In genomic region chr3:185942907-185943306, GRCh38 we compare ENCODE assay signal across 9 cellular contexts. TPM values are rescaled to one million over a fixed set of nuclear protein-coding genes. Genes with fewer than 3 reads are reported as not detected.
DNase-seq lines count a peak whose midpoint lies in the region; ATAC-seq, FAIRE-seq and TF ChIP-seq lines count a peak whose summit lies in the region.
"Had no signal": no experiment of that assay in that cellular context is flagged by ENCODE, and none has a peak within 500 bp of the region (broad histone marks: within the 10 kb centered on the region; RNA-seq: fewer than 3 reads in every experiment).

No MANE protein-coding gene starts in this region.

- no peak for TF ChIP-seq CTCF in CD4-positive, alpha-beta T cell (IDR thresholded peaks at IDR 0.05)
- no peak for TF ChIP-seq CTCF in body of pancreas (IDR thresholded peaks at IDR 0.05)
- TF ChIP-seq CTCF in pancreas (IDR thresholded peaks at IDR 0.05) = no peak

- intact Hi-C loops in CD4-positive, alpha-beta T cell (cut with DNase I, micrococcal nuclease) = loop anchor here (5.0 to 10.0 kb wide), 3 partner anchors 34 to 658 kb away; partner anchors contain the start of gene TMEM41A (in 1 of the 2)
- intact Hi-C loops in body of pancreas (cut with DNase I) (no loop called here), pancreas (cut with DNase I) (no loop called here)

- H3K36me3 Mint-ChIP-seq in CD4-positive, alpha-beta T cell (ENCODE audit: low read depth) = peaks cover 3% of the 10 kb centered on the region

- H3K4me3 ChIP-seq in body of pancreas (no peak overlapping the region), pancreas (peak overlapping the region in 1 of 4 donors; percentile 10)

- WGBS in body of pancreas, 2 donors = 25 to 44% methylated on average over 4 of the region's 4 CpGs
- 47 to 49% methylated on average over 4 of the region's 4 CpGs for WGBS in pancreas, 2 donors

- no peak overlapping the region for H3K27ac ChIP-seq in CD4-positive, alpha-beta T cell (ENCODE audit: low read depth, low read length)
- peak overlapping the region; percentile 68 to 88 (median 81) for H3K27ac ChIP-seq in body of pancreas
- peak overlapping the region; percentile 67 to 86 (median 76) for H3K27ac ChIP-seq in pancreas

- H3K4me1 ChIP-seq in body of pancreas (peaks cover 20% of the 10 kb centered on the region), pancreas (peaks cover 6 to 14% (median 10%) of the 10 kb centered on the region in 3 donors)

- no peaks in the 10 kb centered on the region for H3K27me3 ChIP-seq in CD4-positive, alpha-beta T cell (ENCODE audit: control insufficient read depth, insufficient read depth, low read length)
- no peaks in the 10 kb centered on the region for H3K27me3 ChIP-seq in body of pancreas
- H3K27me3 ChIP-seq in pancreas = no peaks in the 10 kb centered on the region

- H3K4me1 Mint-ChIP-seq in CD4-positive, alpha-beta T cell (ENCODE audit: low read depth) = peaks cover 25% of the 10 kb centered on the region

- CTCF ChIA-PET in CD4-positive, alpha-beta T cell (lab: Charles Lee) = interaction anchor here (0.5 to 2.5 kb wide), 30 partner anchors 9 to 1771 kb away, joined by 3 to 24 read pairs (median 5); partner anchors contain the start of genes DNAJB11 and EIF4A2

- TF ChIP-seq POLR2A in body of pancreas (IDR thresholded peaks at IDR 0.05) = no peak

- H3K36me3 ChIP-seq in body of pancreas (replicated peaks in 1 of 2; ENCODE audit: insufficient read depth in 1 of 2, low read depth in 2 of 2) (no peaks in the 10 kb centered on the region), pancreas (no peaks in the 10 kb centered on the region)

- no peak for ATAC-seq in CD4-positive, alpha-beta T cell (ENCODE audit: poor library complexity)
- ATAC-seq in HG03103 (IDR thresholded peaks at IDR 0.05; ENCODE audit: low read depth, unreplicated experiment) = peak; percentile 8
- peak; percentile 5 for ATAC-seq in body of pancreas
- peak in 2 of 4 donors; percentile 3 to 5 for ATAC-seq in pancreas

- H3K27ac Mint-ChIP-seq in CD4-positive, alpha-beta T cell = no peak overlapping the region

- no peaks in the 10 kb centered on the region for H3K9me3 Mint-ChIP-seq in CD4-positive, alpha-beta T cell

- FAIRE-seq in pancreas (lab: Jason Lieb, UNC) = no peak
- FAIRE-seq in HTR-8/SVneo (lab: Jason Lieb, UNC) = no peak
- FAIRE-seq: endometrium had no signal

- no peaks in the 10 kb centered on the region for H3K9me3 ChIP-seq in CD4-positive, alpha-beta T cell (ENCODE audit: control insufficient read depth, low read length)
- H3K9me3 ChIP-seq in body of pancreas (no peaks in the 10 kb centered on the region), pancreas (no peaks in the 10 kb centered on the region)

- no peaks in the 10 kb centered on the region for H3K27me3 Mint-ChIP-seq in CD4-positive, alpha-beta T cell

- H3K4me3 Mint-ChIP-seq in CD4-positive, alpha-beta T cell = peak overlapping the region; percentile 46

- POLR2A ChIA-PET in CD4-positive, alpha-beta T cell (lab: Charles Lee) = interaction anchor here (0.8 to 2.4 kb wide), 12 partner anchors 11 to 841 kb away, joined by 3 to 25 read pairs (median 4); partner anchors contain the start of genes DNAJB11, EIF4A2 and TBCCD1

- DNase-seq in CD4-positive, alpha-beta T cell = no peak
- DNase-seq in body of pancreas (no peak), pancreas (no peak), GM19240 (ENCODE audit: insufficient read length, low spot score) (no peak), NCI-H2081 (lab: John Stamatoyannopoulos, UW) (no peak), cerebellar cortex (ENCODE audit: low spot score) (no peak), HTR-8/SVneo (ENCODE audit: insufficient read length, low spot score) (no peak)

RNA-seq across cellular contexts. Expression of gene TRA2B, which starts 5.1 kb away (rescaled TPM):
- 100 to 1,000 TPM; 549 to 585 TPM for total RNA-seq in CD4-positive, alpha-beta T cell
- total RNA-seq in body of pancreas = 100 to 1,000 TPM in 1 of 2 donors, 10 to 100 TPM in 1; 74.2 to 323 TPM
- 10 to 100 TPM; 27.4 to 59.1 (median 47.3) TPM for total RNA-seq in pancreas
- 10 to 100 TPM; 44.1 to 79.2 TPM for polyA plus RNA-seq in pancreas

Comparison
In these comparisons a context has a peak if more than half of its experiments do, and no peak if none do; other contexts are left out.
1. intact Hi-C loops: an anchor here in CD4-positive, alpha-beta T cell (5.0 to 10.0 kb wide); none called in body of pancreas and pancreas.